In genomic region chr5:139468421-139468931, GRCh38 we compare ENCODE assay signal across 10 cellular contexts. TPM values are rescaled to one million over a fixed set of nuclear protein-coding genes. Genes with fewer than 3 reads are reported as not detected.
DNase-seq lines count a peak whose midpoint lies in the region; ATAC-seq and TF ChIP-seq lines count a peak whose summit lies in the region.
"Had no signal": no experiment of that assay in that cellular context is flagged by ENCODE, and none has a peak within 500 bp of the region (broad histone marks: within the 10 kb centered on the region; RNA-seq: fewer than 3 reads in every experiment).

No MANE protein-coding gene starts in this region.

- H3K27me3 ChIP-seq in foreskin keratinocyte, result no peaks in the 10 kb centered on the region

- DNase-seq in AG09309 (ENCODE audit: low read depth), result no peak
- no peak for DNase-seq in GM10248 (ENCODE audit: extremely low spot score)
- DNase-seq in T-helper 17 cell, result no peak
- no peak for DNase-seq in foreskin keratinocyte
- DNase-seq in NCI-H1694 treated with DMSO at 0.1 percent for 48 hours (lab: John Stamatoyannopoulos, UW), result no peak
- no peak for DNase-seq in NCI-H510A treated with DMSO at 0.1 percent for 48 hours (lab: John Stamatoyannopoulos, UW)
- DNase-seq in NK-92 (lab: John Stamatoyannopoulos, UW; ENCODE audit: unreplicated experiment), result no peak
- DNase-seq: NCI-H1105, Right ventricle myocardium superior had no signal

- H3K9me3 ChIP-seq in T-helper 17 cell (ENCODE audit: control insufficient read depth, low read length, poor library complexity, severe bottlenecking), result no peaks in the 10 kb centered on the region

- POLR2A ChIA-PET in GM10248 (lab: Yijun Ruan, JAX), result no interaction called here

- H3K27me3 Mint-ChIP-seq in T-helper 17 cell, result no peaks in the 10 kb centered on the region

- peak overlapping the region; percentile 71 for H3K4me3 Mint-ChIP-seq in T-helper 17 cell

- H3K4me1 Mint-ChIP-seq in T-helper 17 cell, result peaks cover 39% of the 10 kb centered on the region

- H3K4me3 ChIP-seq in AG09309 (ENCODE audit: control insufficient read depth, low read depth, low read length), result no peak overlapping the region

- ATAC-seq in T-helper 17 cell (peak; percentile 31), foreskin keratinocyte (no peak), HG03469 (IDR thresholded peaks at IDR 0.05; ENCODE audit: unreplicated experiment) (no peak)

- peak overlapping the region; percentile 94 for H3K27ac Mint-ChIP-seq in T-helper 17 cell

- TF ChIP-seq CTCF in AG09309 (IDR thresholded peaks at IDR 0.05; ENCODE audit: control insufficient read depth, insufficient read depth, low read depth, low read length, missing control alignments), result peak; percentile 24
- peak; percentile 3 for TF ChIP-seq CTCF in GM10248 (IDR thresholded peaks at IDR 0.05; ENCODE audit: control extremely low read depth, extremely low read depth, low read depth, missing control alignments)
- TF ChIP-seq CTCF in foreskin keratinocyte (conservative IDR thresholded peaks at IDR 0.05), result peak; percentile 9

- H3K36me3 Mint-ChIP-seq in T-helper 17 cell (ENCODE audit: low read depth), result peaks cover 2% of the 10 kb centered on the region

- CTCF ChIA-PET in GM10248 (lab: Yijun Ruan, JAX), result interaction anchor here (1.1 to 1.6 kb wide), 2 partner anchors 13 kb away, joined by 3 to 4 read pairs; no protein-coding TSS in a partner anchor

- no peak overlapping the region for H3K27ac ChIP-seq in foreskin keratinocyte

- peaks cover 4% of the 10 kb centered on the region for H3K4me1 ChIP-seq in foreskin keratinocyte

RNA-seq across cellular contexts. Expression of gene SMIM33, which starts 2.3 kb away (rescaled TPM):
- under 1 TPM; 0.13 to 0.32 TPM for total RNA-seq in T-helper 17 cell
- total RNA-seq in foreskin keratinocyte, result not detected in 2 replicates
- not detected in 2 replicates for polyA plus RNA-seq in foreskin keratinocyte
- total RNA-seq: Right ventricle myocardium superior had no signal

RNA-seq across cellular contexts. Expression of gene ECSCR, which starts 5.9 kb away (rescaled TPM):
- total RNA-seq in T-helper 17 cell (not detected), foreskin keratinocyte (not detected in 2 replicates)
- not detected in 2 replicates for polyA plus RNA-seq in foreskin keratinocyte

RNA-seq across cellular contexts. Expression of gene STING1, which starts 14.1 kb away (rescaled TPM):
- total RNA-seq in T-helper 17 cell, result 100 to 1,000 TPM; 151 to 160 TPM
- 27.2 and 27.4 TPM in 2 replicates for total RNA-seq in foreskin keratinocyte
- polyA plus RNA-seq in foreskin keratinocyte, result 32.6 and 33.2 TPM in 2 replicates

RNA-seq across cellular contexts. Expression of gene DNAJC18, which starts 29.2 kb away (rescaled TPM):
- 1 to 10 TPM; 4.0 to 8.7 TPM for total RNA-seq in T-helper 17 cell
- 5.8 and 9.2 TPM in 2 replicates for total RNA-seq in foreskin keratinocyte
- 7.6 and 10.1 TPM in 2 replicates for polyA plus RNA-seq in foreskin keratinocyte
